1 cellular context compared by ENCODE assay signal in genomic region chr19:1279782-1280341, GRCh38.
TF ChIP-seq lines count a peak whose summit lies in the region.

No MANE protein-coding gene starts in this region.

TF ChIP-seq in K562, 482 proteins besides CTCF, POLR2A, EP300 and RAD21 (continued from another document and continues in another):
- no peak for TF ChIP-seq CHD7 (IDR thresholded peaks at IDR 0.05; ENCODE audit: low read depth, low read length)
- no peak for TF ChIP-seq FIP1L1 (IDR thresholded peaks at IDR 0.05; ENCODE audit: low read depth, low read length, poor library complexity, severe bottlenecking)
- no peak for TF ChIP-seq ATF6 (CRISPR knock-in tag; IDR thresholded peaks at IDR 0.05)
- no peak; the same call in 1 of the 2 replicates for TF ChIP-seq GABPB2 (CRISPR knock-in tag; conservative IDR thresholded peaks at IDR 0.05)
- TF ChIP-seq NR2C2 (CRISPR knock-in tag; IDR thresholded peaks at IDR 0.05): no peak
- no peak for TF ChIP-seq NR2C2 (tag; IDR thresholded peaks at IDR 0.05)
- no peak for TF ChIP-seq MAFF (IDR thresholded peaks at IDR 0.05; ENCODE audit: low read length)
- no peak for TF ChIP-seq CAMTA2 (CRISPR knock-in tag; conservative IDR thresholded peaks at IDR 0.05)
- TF ChIP-seq ZNF449 (CRISPR knock-in tag; IDR thresholded peaks at IDR 0.05): no peak
- TF ChIP-seq ZNF668 (CRISPR knock-in tag; IDR thresholded peaks at IDR 0.05): no peak
- TF ChIP-seq KLF1 (tag; IDR thresholded peaks at IDR 0.05): no peak
- no peak for TF ChIP-seq ZNF41 (CRISPR knock-in tag; conservative IDR thresholded peaks at IDR 0.05)
- no peak for TF ChIP-seq ZNF586 (CRISPR knock-in tag; conservative IDR thresholded peaks at IDR 0.05)
- TF ChIP-seq CHCHD3 (CRISPR knock-in tag; IDR thresholded peaks at IDR 0.05): no peak
- no peak for TF ChIP-seq NR3C1 (CRISPR knock-in tag; IDR thresholded peaks at IDR 0.05)
- no peak for TF ChIP-seq NFXL1 (CRISPR knock-in tag; IDR thresholded peaks at IDR 0.05)
- TF ChIP-seq ILK (tag; IDR thresholded peaks at IDR 0.05; ENCODE audit: borderline replicate concordance, low read depth): no peak
- no peak; the same call in 1 of the 2 replicates for TF ChIP-seq HLTF (IDR thresholded peaks at IDR 0.05)
- TF ChIP-seq ILF3 (IDR thresholded peaks at IDR 0.05; ENCODE audit: borderline replicate concordance): no peak
- no peak for TF ChIP-seq ZBTB26 (CRISPR knock-in tag; IDR thresholded peaks at IDR 0.05)
- TF ChIP-seq ZBTB33 (CRISPR knock-in tag; IDR thresholded peaks at IDR 0.05): peak; percentile 72
- TF ChIP-seq DDX20 (tag; IDR thresholded peaks at IDR 0.05; ENCODE audit: low read depth): no peak
- TF ChIP-seq MIER1 (IDR thresholded peaks at IDR 0.05; ENCODE audit: low read depth): no peak
- TF ChIP-seq GTF2A2 (tag; IDR thresholded peaks at IDR 0.05): no peak
- no peak for TF ChIP-seq TRIM28 (IDR thresholded peaks at IDR 0.05)
- no peak for TF ChIP-seq HEY1 (CRISPR knock-in tag; IDR thresholded peaks at IDR 0.05; ENCODE audit: borderline replicate concordance)
- peak in 1 of 3 experiments; percentile 52 for TF ChIP-seq YY1 (IDR thresholded peaks at IDR 0.05; ENCODE audit: borderline replicate concordance in 1 of 3, control insufficient read depth in 1 of 3, extremely low read depth in 1 of 3, insufficient read depth in 3 of 3, insufficient read length in 1 of 3, insufficient replicate concordance in 2 of 3, low read depth in 1 of 3, low read length in 2 of 3)
- TF ChIP-seq ETS2 (tag; IDR thresholded peaks at IDR 0.05; ENCODE audit: borderline replicate concordance, poor library complexity, severe bottlenecking): no peak
- no peak for TF ChIP-seq ZBTB17 (CRISPR knock-in tag; IDR thresholded peaks at IDR 0.05)
- no peak for TF ChIP-seq JUNB (CRISPR knock-in tag; conservative IDR thresholded peaks at IDR 0.05)
- TF ChIP-seq JUN (IDR thresholded peaks at IDR 0.05; ENCODE audit: borderline replicate concordance, low read depth, low read length): peak; percentile 46; the same call in 1 of the 2 replicates
- no peak for TF ChIP-seq JUN (CRISPR knock-in tag; IDR thresholded peaks at IDR 0.05; ENCODE audit: borderline replicate concordance)
- TF ChIP-seq DEAF1 (CRISPR knock-in tag; IDR thresholded peaks at IDR 0.05): peak; percentile 60; the same call in 1 of the 2 replicates
- TF ChIP-seq ZNF79 (CRISPR knock-in tag; IDR thresholded peaks at IDR 0.05; ENCODE audit: low read depth): no peak
- no peak for TF ChIP-seq ZNF174 (CRISPR knock-in tag; IDR thresholded peaks at IDR 0.05)
- TF ChIP-seq PRMT5 (CRISPR knock-in tag; IDR thresholded peaks at IDR 0.05): no peak
- TF ChIP-seq TFE3 (CRISPR knock-in tag; IDR thresholded peaks at IDR 0.05): no peak
- TF ChIP-seq CREBBP (IDR thresholded peaks at IDR 0.05; ENCODE audit: low read depth, low read length): no peak
- no peak for TF ChIP-seq FOXJ3 (CRISPR knock-in tag; IDR thresholded peaks at IDR 0.05)
- TF ChIP-seq ZNF134 (CRISPR knock-in tag; conservative IDR thresholded peaks at IDR 0.05): no peak
- TF ChIP-seq WHSC1 (IDR thresholded peaks at IDR 0.05; ENCODE audit: low read length): no peak
